8 cellular contexts compared by ENCODE assay signal in genomic region chr11:123103326-123103980, GRCh38. TPM values are rescaled to one million over a fixed set of nuclear protein-coding genes. Genes with fewer than 3 reads are reported as not detected.
DNase-seq lines count a peak whose midpoint lies in the region; ATAC-seq and TF ChIP-seq lines count a peak whose summit lies in the region.

No MANE protein-coding gene starts in this region.

- H3K9ac ChIP-seq in Karpas-422 (ENCODE audit: low read length) = no peak overlapping the region
- H3K9ac ChIP-seq in PC-3 (ENCODE audit: low read length) = no peak overlapping the region

- no TSS peak for BruUV-seq in PC-3 (replicated peaks; lab: Mats Ljungman, UMichigan)

- ATAC-seq in PC-3 (peak; percentile 75), right cardiac atrium (peak; percentile 90), GM21723 (IDR thresholded peaks at IDR 0.05; ENCODE audit: unreplicated experiment) (no peak), GM19324 (IDR thresholded peaks at IDR 0.05; ENCODE audit: low FRiP score, unreplicated experiment) (no peak)

- H3K79me2 ChIP-seq in Karpas-422 (ENCODE audit: low read length) (no peaks in the 10 kb centered on the region), PC-3 (ENCODE audit: low read length) (no peaks in the 10 kb centered on the region)

- in situ Hi-C loops in astrocyte of the cerebellum (cut with HindIII; ENCODE audit: low sequenced_read_pairs) = loop anchor here (5.0 to 10.0 kb wide), 2 partner anchors 159 to 361 kb away; no protein-coding TSS in a partner anchor

- POLR2A ChIA-PET in PC-3 (lab: Charles Lee; ENCODE audit: unreplicated experiment) = interaction anchor here (0.7 kb wide), 1 partner anchor 12 kb away, joined by 3 read pairs; no protein-coding TSS in a partner anchor

- no peaks in the 10 kb centered on the region for H3F3A ChIP-seq in PC-3 (ENCODE audit: low read length, unreplicated experiment)

- intact Hi-C loops in PC-3 (cut with micrococcal nuclease) (loop anchor here (2.0 kb wide), 1 partner anchor 143 kb away; no protein-coding TSS in a partner anchor), right cardiac atrium (cut with DNase I) (loop anchor here in 1 of 4 donors (5.0 to 10.0 kb wide), 2 partner anchors 159 to 371 kb away; no protein-coding TSS in a partner anchor)

- H2AFZ ChIP-seq in Karpas-422 (ENCODE audit: low read length) = no peak overlapping the region
- H2AFZ ChIP-seq in PC-3 (ENCODE audit: low read length) = no peak overlapping the region

- no peaks in the 10 kb centered on the region for H3K36me3 ChIP-seq in Karpas-422 (ENCODE audit: insufficient read depth, low read length)
- H3K36me3 ChIP-seq in PC-3 (ENCODE audit: low read depth, low read length) = no peaks in the 10 kb centered on the region

- TF ChIP-seq CTCF in PC-3 (conservative IDR thresholded peaks at IDR 0.05; ENCODE audit: low read depth, low read length) = peak; percentile 93
- peak; percentile 75 for TF ChIP-seq CTCF in astrocyte of the cerebellum (IDR thresholded peaks at IDR 0.05; ENCODE audit: low read depth, low read length, missing control alignments)
- TF ChIP-seq CTCF in retinal pigment epithelial cell (conservative IDR thresholded peaks at IDR 0.05; ENCODE audit: low read depth, low read length) = peak; percentile 76

- CTCF ChIA-PET in PC-3 (lab: Charles Lee) = interaction anchor here (0.5 to 2.5 kb wide), 14 partner anchors 8 to 302 kb away, joined by 3 to 46 read pairs (median 4); no protein-coding TSS in a partner anchor

- H3K4me3 ChIP-seq in Karpas-422 (ENCODE audit: low read length) (no peak overlapping the region), PC-3 (ENCODE audit: low read length) (no peak overlapping the region), astrocyte of the cerebellum (ENCODE audit: low read depth, low read length) (no peak overlapping the region), right cardiac atrium (ENCODE audit: low read length) (no peak overlapping the region), retinal pigment epithelial cell (ENCODE audit: low read length) (no peak overlapping the region)

- H3K4me1 ChIP-seq in Karpas-422 (ENCODE audit: low read length) (no peaks in the 10 kb centered on the region), PC-3 (ENCODE audit: insufficient read depth, low read length) (0 out of 2 replicates have a peak, but pooled peaks cover 4% of the 10 kb centered on the region), right cardiac atrium (ENCODE audit: control insufficient read depth, insufficient read depth, low read length) (no peaks in the 10 kb centered on the region)

- no peak overlapping the region for H3K4me2 ChIP-seq in Karpas-422 (ENCODE audit: low read depth, low read length, poor library complexity, severe bottlenecking)
- no peak overlapping the region for H3K4me2 ChIP-seq in PC-3 (ENCODE audit: low read length)

- H3K27ac ChIP-seq in Karpas-422 (ENCODE audit: low read length) (no peak overlapping the region), PC-3 (ENCODE audit: low read length) (no peak overlapping the region), right cardiac atrium (ENCODE audit: low read length) (no peak overlapping the region)

- H3K9me3 ChIP-seq in Karpas-422 (ENCODE audit: low read length) = no peaks in the 10 kb centered on the region
- H3K9me3 ChIP-seq in PC-3 (ENCODE audit: low read length) = no peaks in the 10 kb centered on the region
- no peaks in the 10 kb centered on the region for H3K9me3 ChIP-seq in right cardiac atrium (ENCODE audit: control insufficient read depth, low read length)

- DNase-seq in Daoy (ENCODE audit: low read depth) (peak; percentile 36), Karpas-422 (peak; percentile 63), PC-3 (peak; percentile 87), astrocyte of the cerebellum (ENCODE audit: low read depth) (peak; percentile 61), right cardiac atrium (peak; percentile 63 to 83 (median 69)), retinal pigment epithelial cell (ENCODE audit: low read depth) (peak; percentile 19)

- no peaks in the 10 kb centered on the region for H4K20me1 ChIP-seq in Karpas-422 (ENCODE audit: insufficient read depth, low read depth, low read length)
- H4K20me1 ChIP-seq in PC-3 (ENCODE audit: low read length) = no peaks in the 10 kb centered on the region

- H3K9me2 ChIP-seq in Karpas-422 (replicated peaks; ENCODE audit: insufficient read depth, low read length) (no peaks in the 10 kb centered on the region), PC-3 (replicated peaks; ENCODE audit: low read length) (no peaks in the 10 kb centered on the region)

- WGBS in right cardiac atrium = 48% methylated on average over 8 of the region's 8 CpGs

- H3K27me3 ChIP-seq in Karpas-422 (ENCODE audit: low read length) = no peaks in the 10 kb centered on the region
- no peaks in the 10 kb centered on the region for H3K27me3 ChIP-seq in PC-3 (ENCODE audit: low read length)
- no peaks in the 10 kb centered on the region for H3K27me3 ChIP-seq in right cardiac atrium (ENCODE audit: control insufficient read depth, insufficient read depth)

RNA-seq across cellular contexts. Expression of gene HSPA8, which starts 41.5 kb away (rescaled TPM):
- 3,732 and 4,213 TPM in 2 replicates for total RNA-seq in Daoy (2014; rRNA removed; shearing (Covaris generic))
- 1,464 and 1,725 TPM in 2 replicates for total RNA-seq in Karpas-422 (2014; rRNA removed; shearing (Covaris generic); ENCODE audit: low replicate concordance)
- 2,396 and 2,484 TPM in 2 replicates for total RNA-seq in PC-3 (2014; rRNA removed)
- 1,000 to 10,000 TPM in 2 of 4 donors, 100 to 1,000 TPM in 2; 778 to 1,250 (median 962) TPM for total RNA-seq in right cardiac atrium
- 275 TPM for polyA plus RNA-seq in right cardiac atrium

Comparison
In these comparisons a context has a peak if more than half of its experiments do, and no peak if none do; other contexts are left out.
1. DNase-seq: peak in every context shown above with its lines; median percentile 87 in PC-3; 69 in right cardiac atrium; 63 in Karpas-422; 61 in astrocyte of the cerebellum; 36 in Daoy; 19 in retinal pigment epithelial cell.
2. ATAC-seq: peak in PC-3 (single experiment) and right cardiac atrium (2 of 2); none in GM21723 (single experiment) and GM19324 (single experiment).
3. Peak in every context shown above with its lines, with median percentiles within 50 percentile points of each other: CTCF ChIP-seq.